25 cellular contexts compared by ENCODE assay signal in genomic region chr17:66957951-66958579, GRCh38. TPM values are rescaled to one million over a fixed set of nuclear protein-coding genes. Genes with fewer than 3 reads are reported as not detected.
A peak's percentile ranks its signal among the peaks of the same experiment; 100 is the strongest.
DNase-seq lines count a peak whose midpoint lies in the region; ATAC-seq and TF ChIP-seq lines count a peak whose summit lies in the region.
"Had no signal": no experiment of that assay in that cellular context is flagged by ENCODE, and none has a peak within 500 bp of the region (broad histone marks: within the 10 kb centered on the region; RNA-seq: fewer than 3 reads in every experiment).

No MANE protein-coding gene starts in this region.

- H4K20me1 ChIP-seq in neural progenitor cell (ENCODE audit: low read depth), result peaks cover 7% of the 10 kb centered on the region

- CTCF ChIA-PET in MCF 10A (lab: Yijun Ruan, JAX), result no interaction called here

- H3K27me3 Mint-ChIP-seq in MCF 10A (ENCODE audit: insufficient read depth, unreplicated experiment) (peaks cover 13% of the 10 kb centered on the region), neural progenitor cell (ENCODE audit: insufficient read depth, low read depth) (peaks cover 8% of the 10 kb centered on the region)

- H3K27ac ChIP-seq in breast epithelium (peak overlapping the region; percentile 20 to 31), neural progenitor cell (no peak overlapping the region)
- H3K27ac ChIP-seq: BLaER1 treated with 17β-estradiol and CSF1 and Interleukin-3, amounts not matched to agents 10 nM and 100 nM; colonic mucosa; foreskin keratinocyte; ovary had no signal

- H3K4me1 Mint-ChIP-seq in MCF 10A (ENCODE audit: insufficient read depth, unreplicated experiment), result no peaks in the 10 kb centered on the region
- peaks cover 26% of the 10 kb centered on the region for H3K4me1 Mint-ChIP-seq in neural progenitor cell
- H3K4me1 Mint-ChIP-seq: activated CD4-positive, alpha-beta T cell treated with anti-CD3 and anti-CD28 coated beads, Interleukin-2, amount 10 ng/mL, durations not matched to agents 7 days and 5 days had no signal

- POLR2A ChIA-PET in MCF 10A (lab: Yijun Ruan, JAX), result interaction anchor here (1.7 kb wide), 1 partner anchor 14 kb away, joined by 3 read pairs; no protein-coding TSS in a partner anchor

- H3K9ac ChIP-seq in neural progenitor cell, result no peak overlapping the region
- H3K9ac ChIP-seq: BLaER1 treated with 17β-estradiol and CSF1 and Interleukin-3, amounts not matched to agents 10 nM and 100 nM had no signal

- H3K9me3 Mint-ChIP-seq in MCF 10A (ENCODE audit: unreplicated experiment) (no peaks in the 10 kb centered on the region), neural progenitor cell (no peaks in the 10 kb centered on the region)
- H3K9me3 Mint-ChIP-seq: activated CD4-positive, alpha-beta T cell treated with anti-CD3 and anti-CD28 coated beads, Interleukin-2, amount 10 ng/mL, durations not matched to agents 7 days and 5 days had no signal

- no peak overlapping the region for H3K4me3 ChIP-seq in breast epithelium
- H3K4me3 ChIP-seq in foreskin fibroblast (ENCODE audit: low read depth in 1 of 2, low read length in 2 of 2), result no peak overlapping the region
- no peak overlapping the region for H3K4me3 ChIP-seq in neural progenitor cell
- H3K4me3 ChIP-seq: BLaER1 treated with 17β-estradiol and CSF1 and Interleukin-3, amounts not matched to agents 10 nM and 100 nM; colonic mucosa; ovary; smooth muscle cell had no signal

- H3K27me3 ChIP-seq in breast epithelium (no peaks in the 10 kb centered on the region), neural progenitor cell (peaks cover 28% of the 10 kb centered on the region)
- H3K27me3 ChIP-seq: colonic mucosa, ovary had no signal

- BruUV-seq in MCF 10A (replicated peaks; lab: Mats Ljungman, UMichigan), result no TSS peak

- no peaks in the 10 kb centered on the region for H3K79me2 ChIP-seq in neural progenitor cell (ENCODE audit: low read depth)

- intact Hi-C loops in breast epithelium (cut with DNase I; ENCODE audit: low total_unique reads), result no loop called here
- intact Hi-C loops in MCF 10A (cut with micrococcal nuclease), result no loop called here

- no peak overlapping the region for H3K4me3 Mint-ChIP-seq in MCF 10A (ENCODE audit: unreplicated experiment)
- no peak overlapping the region for H3K4me3 Mint-ChIP-seq in neural progenitor cell
- H3K4me3 Mint-ChIP-seq: activated CD4-positive, alpha-beta T cell treated with anti-CD3 and anti-CD28 coated beads, Interleukin-2, amount 10 ng/mL, durations not matched to agents 7 days and 5 days had no signal

- peak overlapping the region; percentile 41 for H3K4me2 ChIP-seq in neural progenitor cell
- H3K4me2 ChIP-seq: smooth muscle cell had no signal

- no peak overlapping the region for H3K27ac Mint-ChIP-seq in MCF 10A (ENCODE audit: low read depth, unreplicated experiment)
- H3K27ac Mint-ChIP-seq in neural progenitor cell, result peak overlapping the region; percentile 81

- no peaks in the 10 kb centered on the region for H3K9me3 ChIP-seq in breast epithelium
- H3K9me3 ChIP-seq in neural progenitor cell (ENCODE audit: low read depth), result no peaks in the 10 kb centered on the region
- H3K9me3 ChIP-seq: BLaER1 treated with 17β-estradiol and CSF1 and Interleukin-3, amounts not matched to agents 10 nM and 100 nM; colonic mucosa; ovary had no signal

- H2AFZ ChIP-seq in neural progenitor cell (replicated peaks), result peak overlapping the region; percentile 86

- no peak for TF ChIP-seq POLR2A in breast epithelium (IDR thresholded peaks at IDR 0.05)

- H3K36me3 ChIP-seq in breast epithelium, result no peaks in the 10 kb centered on the region
- H3K36me3 ChIP-seq in neural progenitor cell, result no peaks in the 10 kb centered on the region
- H3K36me3 ChIP-seq: BLaER1 treated with 17β-estradiol and CSF1 and Interleukin-3, amounts not matched to agents 10 nM and 100 nM; colonic mucosa; ovary had no signal

- no peak for ATAC-seq in GM18520 (IDR thresholded peaks at IDR 0.05; ENCODE audit: unreplicated experiment)
- no peak for ATAC-seq in GM21447 (IDR thresholded peaks at IDR 0.05; ENCODE audit: unreplicated experiment)
- ATAC-seq: foreskin keratinocyte had no signal

- TF ChIP-seq CTCF in breast epithelium (IDR thresholded peaks at IDR 0.05) (no peak), MCF 10A (IDR thresholded peaks at IDR 0.05; ENCODE audit: unreplicated experiment) (no peak), foreskin fibroblast (IDR thresholded peaks at IDR 0.05; ENCODE audit: low read depth, low read length) (no peak), neural progenitor cell (IDR thresholded peaks at IDR 0.05) (no peak)

- DNase-seq in breast epithelium (ENCODE audit: low spot score in 2 of 2), result peak in 1 of 2 donors; percentile 77
- no peak for DNase-seq in MCF 10A (ENCODE audit: unreplicated experiment)
- DNase-seq in foreskin fibroblast, result peak; percentile 20 to 43
- DNase-seq in neural progenitor cell (ENCODE audit: low spot score), result peak; percentile 44
- no peak for DNase-seq in SIG-M5 treated with dmso at 0.1 percent for 504 hours (lab: John Stamatoyannopoulos, UW; ENCODE audit: unreplicated experiment)
- DNase-seq in NCI-H774 (lab: John Stamatoyannopoulos, UW), result no peak
- DNase-seq: activated CD4-positive, alpha-beta T cell treated with anti-CD3 and anti-CD28 coated beads, Interleukin-2, amount 10 ng/mL, durations not matched to agents 7 days and 5 days; activated CD8-positive, alpha-beta memory T cell treated with anti-CD3 and anti-CD28 coated beads, Interleukin-2, amount 50 U/mL, for 4 hours; activated naive CD4-positive, alpha-beta T cell treated with Interleukin-2 at 50 U/mL for 16 hours; anterior cingulate cortex; colonic mucosa; DMS 273 treated with DMSO at 0.1 percent for 48 hours; foreskin keratinocyte; NCI-H1417 treated with DMSO at 0.1 percent for 48 hours; NCI-H2171 treated with DMSO at 0.1 percent for 48 hours; NCI-H82; ovary; stimulated activated CD8-positive, alpha-beta memory T cell treated with anti-CD3 and anti-CD28 coated beads, Interleukin-4, amount 100 ng/mL, for 48 hours had no signal

- H3F3A ChIP-seq in neural progenitor cell (ENCODE audit: low read depth), result peaks cover 9% of the 10 kb centered on the region

- peaks cover 2 to 4% of the 10 kb centered on the region in 2 donors for H3K4me1 ChIP-seq in breast epithelium
- H3K4me1 ChIP-seq in neural progenitor cell, result peaks cover 23% of the 10 kb centered on the region
- H3K4me1 ChIP-seq: colonic mucosa, foreskin keratinocyte had no signal

- H3K36me3 Mint-ChIP-seq in MCF 10A (ENCODE audit: insufficient read depth, unreplicated experiment) (no peaks in the 10 kb centered on the region), neural progenitor cell (no peaks in the 10 kb centered on the region)

RNA-seq across cellular contexts. Expression of gene CACNG4, which starts 6.4 kb away (rescaled TPM):
- total RNA-seq in breast epithelium (1 to 10 TPM in 2 of 3 donors, not detected in 1; 2.6 to 7.3 TPM), MCF 10A (2022) (not detected in 2 replicates), neural progenitor cell (ENCODE audit: low replicate concordance) (0.34 and 1.2 TPM in 2 replicates)
- total RNA-seq: activated CD4-positive, alpha-beta T cell treated with anti-CD3 and anti-CD28 coated beads, Interleukin-2, amount 10 ng/mL, durations not matched to agents 7 days and 5 days; endothelial cell of umbilical vein; HT1080; mononuclear cell had no signal

Comparison
In these comparisons a context has a peak if more than half of its experiments do, and no peak if none do; other contexts are left out.
1. DNase-seq: peak in foreskin fibroblast (2 of 2) and neural progenitor cell (single experiment); none in MCF 10A (single experiment), SIG-M5 treated with dmso at 0.1 percent for 504 hours (single experiment) and NCI-H774 (single experiment).